Comparison of ENCODE assay signal across 18 cellular contexts in genomic region chr10:6465854-6466524, GRCh38.
DNase-seq lines count a peak whose midpoint lies in the region; ATAC-seq lines count a peak whose summit lies in the region.
"Had no signal": no experiment of that assay in that cellular context is flagged by ENCODE, and none has a peak within 500 bp of the region (broad histone marks: within the 10 kb centered on the region; RNA-seq: fewer than 3 reads in every experiment).

No MANE protein-coding gene starts in this region.

- DNase-seq in activated CD4-positive, CD25-positive, alpha-beta regulatory T cell treated with anti-CD3 and anti-CD28 coated beads, Interleukin-2, amount 50 U/mL, for 72 hours = no peak
- peak; percentile 26 to 44 for DNase-seq in activated CD4-positive, alpha-beta T cell treated with anti-CD3 and anti-CD28 coated beads, Interleukin-2, amount 50 U/mL, for 48 hours
- peak; percentile 32 for DNase-seq in activated naive CD8-positive, alpha-beta T cell treated with anti-CD3 and anti-CD28 coated beads, Interleukin-2, amount 50 U/mL, for 24 hours
- peak; percentile 24 to 52 for DNase-seq in stimulated activated CD4-positive, alpha-beta T cell treated with anti-CD3 and anti-CD28 coated beads, Interleukin-2, amount 100 ng/mL, for 24 hours
- DNase-seq in effector memory CD4-positive, alpha-beta T cell = no peak
- no peak for DNase-seq in superior temporal gyrus (ENCODE audit: extremely low spot score)
- DNase-seq: activated CD4-positive, CD25-positive, alpha-beta regulatory T cell; dorsolateral prefrontal cortex; HCEC 1CT; islet precursor cell; mesenchymal stem cell; NCI-H1694; NCI-H345; T-cell; upper lobe of right lung had no signal

- no peak overlapping the region for H3K4me3 ChIP-seq in effector memory CD4-positive, alpha-beta T cell (ENCODE audit: insufficient read depth, low read depth, low read length, poor library complexity, severe bottlenecking)
- H3K4me3 ChIP-seq: dorsolateral prefrontal cortex, upper lobe of right lung had no signal

- H3K36me3 Mint-ChIP-seq in activated naive CD8-positive, alpha-beta T cell treated with anti-CD3 and anti-CD28 coated beads, Interleukin-2, amount 50 U/mL, for 24 hours (ENCODE audit: low read depth) = peaks cover 66% of the 10 kb centered on the region

- peaks cover 44% of the 10 kb centered on the region for H3K4me1 Mint-ChIP-seq in activated naive CD8-positive, alpha-beta T cell treated with anti-CD3 and anti-CD28 coated beads, Interleukin-2, amount 50 U/mL, for 24 hours

- peak; percentile 64 to 77 for ATAC-seq in activated CD4-positive, CD25-positive, alpha-beta regulatory T cell treated with anti-CD3 and anti-CD28 coated beads, Interleukin-2, amount 50 U/mL, for 24 hours
- ATAC-seq in activated naive CD8-positive, alpha-beta T cell treated with anti-CD3 and anti-CD28 coated beads, Interleukin-2, amount 50 U/mL, for 24 hours = peak; percentile 91
- ATAC-seq in GM18517 (IDR thresholded peaks at IDR 0.05; ENCODE audit: unreplicated experiment) = no peak
- ATAC-seq: T-cell, upper lobe of right lung had no signal

- H3K27me3 Mint-ChIP-seq in activated naive CD8-positive, alpha-beta T cell treated with anti-CD3 and anti-CD28 coated beads, Interleukin-2, amount 50 U/mL, for 24 hours = no peaks in the 10 kb centered on the region
- H3K27me3 Mint-ChIP-seq: T-cell had no signal

- no peaks in the 10 kb centered on the region for H3K27me3 ChIP-seq in effector memory CD4-positive, alpha-beta T cell (replicated peaks; ENCODE audit: control insufficient read depth, insufficient read depth, low read length, poor library complexity, severe bottlenecking)
- H3K27me3 ChIP-seq: dorsolateral prefrontal cortex, upper lobe of right lung had no signal

- peaks cover 78% of the 10 kb centered on the region for H3K36me3 ChIP-seq in effector memory CD4-positive, alpha-beta T cell (ENCODE audit: control insufficient read depth, insufficient read depth, low read length)
- H3K36me3 ChIP-seq: upper lobe of right lung had no signal

- peak overlapping the region; percentile 49 for H3K27ac Mint-ChIP-seq in activated naive CD8-positive, alpha-beta T cell treated with anti-CD3 and anti-CD28 coated beads, Interleukin-2, amount 50 U/mL, for 24 hours

- H3K4me1 ChIP-seq in effector memory CD4-positive, alpha-beta T cell (ENCODE audit: control insufficient read depth, insufficient read depth, low read length, poor library complexity, severe bottlenecking) = no peaks in the 10 kb centered on the region
- H3K4me1 ChIP-seq: upper lobe of right lung had no signal

- H3K4me3 Mint-ChIP-seq in activated naive CD8-positive, alpha-beta T cell treated with anti-CD3 and anti-CD28 coated beads, Interleukin-2, amount 50 U/mL, for 24 hours = no peak overlapping the region
- H3K4me3 Mint-ChIP-seq: T-cell had no signal

- H3K9me3 ChIP-seq in effector memory CD4-positive, alpha-beta T cell (ENCODE audit: control insufficient read depth, low read length) = no peaks in the 10 kb centered on the region
- H3K9me3 ChIP-seq: upper lobe of right lung had no signal

- H3K27ac ChIP-seq in effector memory CD4-positive, alpha-beta T cell (ENCODE audit: insufficient read depth, low read length, poor library complexity, severe bottlenecking) = no peak overlapping the region
- H3K27ac ChIP-seq: 22Rv1, dorsolateral prefrontal cortex, upper lobe of right lung had no signal

- H3K9me3 Mint-ChIP-seq in activated naive CD8-positive, alpha-beta T cell treated with anti-CD3 and anti-CD28 coated beads, Interleukin-2, amount 50 U/mL, for 24 hours = peaks cover 9% of the 10 kb centered on the region

Comparison
In these comparisons a context has a peak if more than half of its experiments do, and no peak if none do; other contexts are left out.
1. DNase-seq: peak in activated CD4-positive, alpha-beta T cell treated with anti-CD3 and anti-CD28 coated beads, Interleukin-2, amount 50 U/mL, for 48 hours (2 of 2), activated naive CD8-positive, alpha-beta T cell treated with anti-CD3 and anti-CD28 coated beads, Interleukin-2, amount 50 U/mL, for 24 hours (single experiment) and stimulated activated CD4-positive, alpha-beta T cell treated with anti-CD3 and anti-CD28 coated beads, Interleukin-2, amount 100 ng/mL, for 24 hours (2 of 2); none in activated CD4-positive, CD25-positive, alpha-beta regulatory T cell treated with anti-CD3 and anti-CD28 coated beads, Interleukin-2, amount 50 U/mL, for 72 hours (single experiment), effector memory CD4-positive, alpha-beta T cell (0 of 3) and superior temporal gyrus (single experiment).